11 cellular contexts compared by ENCODE assay signal in the genomic region with DNA sequence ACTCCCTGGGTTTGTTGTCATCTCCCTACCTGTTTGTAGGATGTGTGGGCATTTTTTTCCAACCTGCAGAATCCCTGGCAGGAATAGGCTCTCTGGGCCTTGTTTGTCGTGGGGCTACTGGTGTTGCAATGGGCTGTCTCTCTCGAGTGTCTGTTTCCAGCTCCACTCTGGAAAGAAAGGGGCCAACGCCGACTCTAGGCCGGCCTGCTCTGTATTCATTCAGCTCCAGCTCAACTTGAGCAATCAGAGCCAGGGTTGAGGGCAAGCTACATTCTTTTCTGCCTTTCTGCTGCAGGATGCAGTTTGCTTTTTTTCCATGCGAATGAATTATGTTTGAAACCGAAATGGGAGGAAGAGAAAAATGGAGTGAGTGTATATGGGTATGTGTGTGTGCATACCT. TPM values are rescaled to one million over a fixed set of nuclear protein-coding genes. Genes with fewer than 3 reads are reported as not detected.
DNase-seq lines count a peak whose midpoint lies in the region; ATAC-seq, FAIRE-seq and TF ChIP-seq lines count a peak whose summit lies in the region.
"Had no signal": no experiment of that assay in that cellular context is flagged by ENCODE, and none has a peak within 500 bp of the region (broad histone marks: within the 10 kb centered on the region; RNA-seq: fewer than 3 reads in every experiment).

No MANE protein-coding gene starts in this region.

- H3K9me3 Mint-ChIP-seq in effector memory CD8-positive, alpha-beta T cell, result no peaks in the 10 kb centered on the region

- FAIRE-seq in HTR-8/SVneo (lab: Jason Lieb, UNC), result peak; percentile 94
- FAIRE-seq: K562 had no signal

- H3K36me3 ChIP-seq in lower lobe of right lung, result peaks cover 33% of the 10 kb centered on the region

- H3K9me3 ChIP-seq in lower lobe of right lung, result no peaks in the 10 kb centered on the region

- TF ChIP-seq CTCF in lower lobe of right lung (IDR thresholded peaks at IDR 0.05), result no peak

- DNase-seq in HTR-8/SVneo (ENCODE audit: insufficient read length, low spot score) (no peak), lower lobe of right lung (peak; percentile 60), substantia nigra (lab: John Stamatoyannopoulos, UW) (peak in 14 of 49 donors; percentile 15 to 43 (median 28)), GDM1 (lab: John Stamatoyannopoulos, UW) (no peak), middle frontal gyrus (ENCODE audit: extremely low spot score, low spot score) (no peak), NCI-H2081 treated with DMSO at 0.1 percent for 48 hours (lab: John Stamatoyannopoulos, UW) (no peak)
- no peak for DNase-seq in effector memory CD8-positive, alpha-beta T cell
- DNase-seq: activated CD8-positive, alpha-beta memory T cell treated with anti-CD3 and anti-CD28 coated beads, Interleukin-2, amount 50 U/mL, for 4 hours; erythroblast had no signal

- ATAC-seq in lower lobe of right lung, result no peak
- ATAC-seq in effector memory CD8-positive, alpha-beta T cell (replicated peaks), result no peak
- ATAC-seq: K562 had no signal

- peaks cover 17 to 79% of the 10 kb centered on the region in 2 donors for H3K27me3 Mint-ChIP-seq in effector memory CD8-positive, alpha-beta T cell

- peaks cover 56% of the 10 kb centered on the region for H3K4me1 ChIP-seq in lower lobe of right lung

- intact Hi-C loops in lower lobe of right lung (cut with DNase I), result no loop called here

- no peaks in the 10 kb centered on the region for H3K4me1 Mint-ChIP-seq in effector memory CD8-positive, alpha-beta T cell (ENCODE audit: low read depth in 2 of 2)

- H3K27ac ChIP-seq in cingulate gyrus (ENCODE audit: low read depth, low read length), result peak overlapping the region; percentile 58
- H3K27ac ChIP-seq in lower lobe of right lung, result no peak overlapping the region
- peak overlapping the region; percentile 69 for H3K27ac ChIP-seq in substantia nigra (ENCODE audit: low read depth, low read length, poor library complexity, severe bottlenecking)

- peaks cover 6% of the 10 kb centered on the region for H3K36me3 Mint-ChIP-seq in effector memory CD8-positive, alpha-beta T cell (ENCODE audit: insufficient read depth)

- H3K4me3 Mint-ChIP-seq in effector memory CD8-positive, alpha-beta T cell, result peak overlapping the region in 1 of 2 donors; percentile 72

- H3K27ac Mint-ChIP-seq in effector memory CD8-positive, alpha-beta T cell, result no peak overlapping the region

- H3K27me3 ChIP-seq in lower lobe of right lung (ENCODE audit: low read depth), result no peaks in the 10 kb centered on the region

- H3K4me3 ChIP-seq in lower lobe of right lung, result peak overlapping the region; percentile 69
- H3K4me3 ChIP-seq: K562 had no signal

RNA-seq across cellular contexts. Expression of a gene that starts 2.3 kb away (rescaled TPM):
- 59.2 TPM for total RNA-seq in lower lobe of right lung
